Comparison of ENCODE assay signal across 22 cellular contexts in genomic region chr2:32558492-32558891, GRCh38.
A peak's percentile ranks its signal among the peaks of the same experiment; 100 is the strongest.
DNase-seq lines count a peak whose midpoint lies in the region; ATAC-seq and TF ChIP-seq lines count a peak whose summit lies in the region.
"Had no signal": no experiment of that assay in that cellular context is flagged by ENCODE, and none has a peak within 500 bp of the region (broad histone marks: within the 10 kb centered on the region; RNA-seq: fewer than 3 reads in every experiment).

No MANE protein-coding gene starts in this region.

- H3K27me3 ChIP-seq in left ventricle myocardium inferior (ENCODE audit: low read depth) = no peaks in the 10 kb centered on the region
- no peaks in the 10 kb centered on the region for H3K27me3 ChIP-seq in mammary epithelial cell (ENCODE audit: insufficient read depth, low read length)
- no peaks in the 10 kb centered on the region for H3K27me3 ChIP-seq in ovary
- H3K27me3 ChIP-seq: cardiac muscle cell, transverse colon had no signal

- H3K27ac ChIP-seq in left ventricle myocardium inferior (replicated peaks) (peak overlapping the region; percentile 30), caudate nucleus (ENCODE audit: low read depth, low read length) (peak overlapping the region; percentile 79), mammary epithelial cell (ENCODE audit: insufficient read depth, low read depth, low read length) (no peak overlapping the region), ovary (no peak overlapping the region)

- peaks cover 18% of the 10 kb centered on the region for H3K4me1 ChIP-seq in left ventricle myocardium inferior
- peaks cover 5% of the 10 kb centered on the region for H3K4me1 ChIP-seq in mammary epithelial cell (ENCODE audit: insufficient read depth, low read length)
- H3K4me1 ChIP-seq in ovary (ENCODE audit: insufficient read depth) = no peaks in the 10 kb centered on the region
- H3K4me1 ChIP-seq: transverse colon had no signal

- H3K9me3 ChIP-seq in left ventricle myocardium inferior (replicated peaks) (no peaks in the 10 kb centered on the region), mammary epithelial cell (replicated peaks; ENCODE audit: insufficient read depth, low read length) (no peaks in the 10 kb centered on the region), ovary (no peaks in the 10 kb centered on the region)
- H3K9me3 ChIP-seq: transverse colon had no signal

- H3K4me3 ChIP-seq in left ventricle myocardium inferior (no peak overlapping the region), mammary epithelial cell (replicated peaks in 1 of 3; ENCODE audit: insufficient read depth in 1 of 3, low read depth in 2 of 3, low read length in 3 of 3) (no peak overlapping the region), ovary (no peak overlapping the region)
- H3K4me3 ChIP-seq: cardiac muscle cell, transverse colon had no signal

- H4K20me1 ChIP-seq in mammary epithelial cell (ENCODE audit: insufficient read depth, low read length) = no peaks in the 10 kb centered on the region

- CTCF ChIA-PET in mammary epithelial cell (lab: Charles Lee; ENCODE audit: low non-redundant PET) = no interaction called here

- H2AFZ ChIP-seq in mammary epithelial cell (ENCODE audit: low read depth, low read length) = no peak overlapping the region

- 96% methylated on average over 2 of the region's 2 CpGs for WGBS in mammary epithelial cell (ENCODE audit: low coverage, missing lambda C conversion rate)
- 92 to 97% (median 93%) methylated on average over 2 of the region's 2 CpGs for WGBS in ovary, 3 donors

- no TSS peak for BruUV-seq in mammary epithelial cell (replicated peaks; lab: Mats Ljungman, UMichigan)

- H3K79me2 ChIP-seq in mammary epithelial cell (ENCODE audit: insufficient read depth, low read length) = no peaks in the 10 kb centered on the region

- dilution Hi-C loops in mammary epithelial cell (cut with HindIII; ENCODE audit: low sequenced_read_pairs) = no loop called here

- TF ChIP-seq POLR2A in ovary (IDR thresholded peaks at IDR 0.05) = no peak

- peaks cover 19% of the 10 kb centered on the region for H3K36me3 ChIP-seq in left ventricle myocardium inferior
- peaks cover 7% of the 10 kb centered on the region for H3K36me3 ChIP-seq in mammary epithelial cell (ENCODE audit: insufficient read depth, low read length)
- no peaks in the 10 kb centered on the region for H3K36me3 ChIP-seq in ovary

- intact Hi-C loops in left ventricle myocardium inferior (cut with micrococcal nuclease) (no loop called here), Right ventricle myocardium superior (cut with DNase I) (no loop called here), mammary epithelial cell (cut with micrococcal nuclease) (loop anchor here (10.0 kb wide), 1 partner anchor 706 kb away; no protein-coding TSS in a partner anchor), ovary (cut with DNase I) (loop anchor here in 1 of 4 donors (10.0 kb wide), 1 partner anchor 476 kb away; no protein-coding TSS in a partner anchor)

- no peak overlapping the region for H3K9ac ChIP-seq in mammary epithelial cell (ENCODE audit: insufficient read depth, low read length)

- TF ChIP-seq CTCF in left ventricle myocardium inferior (IDR thresholded peaks at IDR 0.05; ENCODE audit: borderline replicate concordance) (no peak), mammary epithelial cell (conservative IDR thresholded peaks at IDR 0.05 in 1 of 2, IDR thresholded peaks at IDR 0.05 in 1 of 2; ENCODE audit: extremely low read depth in 1 of 2, insufficient read depth in 1 of 2, low read depth in 1 of 2, low read length in 2 of 2) (no peak), ovary (IDR thresholded peaks at IDR 0.05) (no peak)

- TF ChIP-seq EP300 in ovary (IDR thresholded peaks at IDR 0.05) = no peak

- no peak for ATAC-seq in Right ventricle myocardium superior (ENCODE audit: poor library complexity)
- ATAC-seq: CD8-positive, alpha-beta T cell; Panc1; WTC11 had no signal

- in situ Hi-C loops in mammary epithelial cell (cut with MboI; ENCODE audit: low sequenced_read_pairs in 2 of 2) = no loop called here

- DNase-seq in left ventricle myocardium inferior (no peak), Right ventricle myocardium superior (no peak), caudate nucleus (lab: John Stamatoyannopoulos, UW) (no peak), inferior parietal cortex (ENCODE audit: extremely low spot score) (peak; percentile 30), superior temporal gyrus (ENCODE audit: extremely low spot score) (peak; percentile 71), mammary epithelial cell (no peak), LoVo (ENCODE audit: low spot score) (no peak), ovary (no peak)
- DNase-seq: activated naive CD4-positive, alpha-beta T cell treated with anti-CD3 and anti-CD28 coated beads, Interleukin-2, amount 10 ng/mL, durations not matched to agents 7 days and 5 days; CD8-positive, alpha-beta T cell; kidney; NCI-H1105 treated with DMSO at 0.1 percent for 48 hours; NCI-H2029; NCI-H2227 treated with DMSO at 0.1 percent for 48 hours; NCI-H526 treated with DMSO at 0.1 percent for 48 hours; SHP77 treated with DMSO at 0.1 percent for 48 hours; SW 1271; T1000; transverse colon had no signal

- no peak overlapping the region for H3K4me2 ChIP-seq in mammary epithelial cell (ENCODE audit: insufficient read depth, low read depth, low read length)

Comparison
In these comparisons a context has a peak if more than half of its experiments do, and no peak if none do; other contexts are left out.
1. DNase-seq: peak in inferior parietal cortex (single experiment) and superior temporal gyrus (single experiment); none in left ventricle myocardium inferior (single experiment), Right ventricle myocardium superior (single experiment), caudate nucleus (0 of 61), mammary epithelial cell (single experiment), LoVo (single experiment) and ovary (0 of 5).
2. H3K27ac ChIP-seq: peak in left ventricle myocardium inferior (single experiment) and caudate nucleus (single experiment); none in mammary epithelial cell (single experiment) and ovary (0 of 2).